Comparison of ENCODE assay signal across 9 cellular contexts in the genomic region with DNA sequence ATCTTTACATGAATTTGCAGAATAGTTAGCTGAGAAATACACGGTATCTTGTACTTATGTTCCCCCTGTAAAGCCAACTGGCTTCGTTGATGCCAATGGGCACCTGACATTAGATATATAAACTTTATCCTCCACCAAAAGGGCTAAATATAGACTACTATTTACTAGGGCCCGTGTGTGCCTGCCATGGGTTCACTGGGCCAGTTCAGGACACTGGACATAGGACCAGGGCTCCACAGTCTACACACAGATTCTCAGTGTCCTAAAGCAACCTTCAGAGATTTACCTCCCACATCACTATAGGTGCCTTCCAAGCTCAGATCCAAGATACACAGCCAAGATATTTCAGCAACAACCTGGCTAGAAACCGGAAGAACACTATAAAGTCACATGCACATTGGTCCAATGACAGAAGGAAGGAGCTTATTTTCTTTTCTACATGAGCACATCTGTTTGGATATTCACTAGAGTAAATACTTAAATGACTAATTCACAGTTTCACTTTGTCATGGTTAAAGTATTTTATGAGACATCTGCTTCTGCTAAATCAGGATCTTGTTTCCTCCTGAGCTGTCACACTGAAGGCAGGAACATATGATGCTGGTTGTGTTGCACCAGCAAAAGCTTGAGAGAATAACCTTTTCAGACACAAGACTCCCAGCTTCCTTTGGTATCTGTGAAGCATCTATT.
DNase-seq lines count a peak whose midpoint lies in the region; ATAC-seq and TF ChIP-seq lines count a peak whose summit lies in the region.
"Had no signal": no experiment of that assay in that cellular context is flagged by ENCODE, and none has a peak within 500 bp of the region (broad histone marks: within the 10 kb centered on the region; RNA-seq: fewer than 3 reads in every experiment).

No MANE protein-coding gene starts in this region.

- POLR2A ChIA-PET in MCF 10A (lab: Yijun Ruan, JAX), result interaction anchor here (0.6 to 1.6 kb wide), 7 partner anchors 12 to 102 kb away, joined by 3 to 5 read pairs (median 3); partner anchors contain the start of gene MYO5B

- H3K27me3 Mint-ChIP-seq in stimulated activated naive CD8-positive, alpha-beta T cell treated with anti-CD3 and anti-CD28 coated beads, Interleukin-15, amount 100 ng/mL, for 72 hours, result peaks cover 50% of the 10 kb centered on the region
- no peaks in the 10 kb centered on the region for H3K27me3 Mint-ChIP-seq in MCF 10A (ENCODE audit: insufficient read depth, unreplicated experiment)
- H3K27me3 Mint-ChIP-seq in type B pancreatic cell, result no peaks in the 10 kb centered on the region

- BruUV-seq in MCF 10A (replicated peaks; lab: Mats Ljungman, UMichigan), result no TSS peak

- H3K36me3 Mint-ChIP-seq in MCF 10A (ENCODE audit: insufficient read depth, unreplicated experiment) (no peaks in the 10 kb centered on the region), type B pancreatic cell (no peaks in the 10 kb centered on the region)

- H3K4me1 Mint-ChIP-seq in stimulated activated naive CD8-positive, alpha-beta T cell treated with anti-CD3 and anti-CD28 coated beads, Interleukin-15, amount 100 ng/mL, for 72 hours, result no peaks in the 10 kb centered on the region
- H3K4me1 Mint-ChIP-seq in MCF 10A (ENCODE audit: insufficient read depth, unreplicated experiment), result peaks cover 38% of the 10 kb centered on the region
- no peaks in the 10 kb centered on the region for H3K4me1 Mint-ChIP-seq in type B pancreatic cell (ENCODE audit: unreplicated experiment)

- no peak for DNase-seq in stimulated activated naive CD8-positive, alpha-beta T cell treated with anti-CD3 and anti-CD28 coated beads, Interleukin-15, amount 100 ng/mL, for 72 hours
- no peak for DNase-seq in stimulated activated naive CD8-positive, alpha-beta T cell treated with anti-CD3 and anti-CD28 coated beads, Interleukin-15, Interleukin-2, amounts not matched to agents 100 U/mL and 50 U/mL, for 24 hours
- peak; percentile 45 for DNase-seq in MCF 10A (ENCODE audit: unreplicated experiment)
- no peak for DNase-seq in type B pancreatic cell (ENCODE audit: extremely low spot score, unreplicated experiment)
- no peak for DNase-seq in activated gamma-delta T cell treated with Interleukin-2 at 50 U/mL for 16 hours
- DNase-seq in NCI-H82 treated with DMSO at 0.1 percent for 48 hours (lab: John Stamatoyannopoulos, UW; ENCODE audit: unreplicated experiment), result no peak
- DNase-seq in occipital lobe (lab: John Stamatoyannopoulos, UW), result no peak
- DNase-seq: DND-41 had no signal

- H3K4me3 Mint-ChIP-seq in stimulated activated naive CD8-positive, alpha-beta T cell treated with anti-CD3 and anti-CD28 coated beads, Interleukin-15, amount 100 ng/mL, for 72 hours, result no peak overlapping the region
- no peak overlapping the region for H3K4me3 Mint-ChIP-seq in MCF 10A (ENCODE audit: unreplicated experiment)
- no peak overlapping the region for H3K4me3 Mint-ChIP-seq in type B pancreatic cell

- CTCF ChIA-PET in MCF 10A (lab: Yijun Ruan, JAX), result interaction anchor here (0.6 to 2.3 kb wide), 7 partner anchors 11 to 590 kb away, joined by 3 to 6 read pairs (median 3); no protein-coding TSS in a partner anchor

- ATAC-seq in stimulated activated naive CD8-positive, alpha-beta T cell treated with anti-CD3 and anti-CD28 coated beads, Interleukin-15, amount 100 ng/mL, for 72 hours, result peak; percentile 33
- no peak for ATAC-seq in stimulated activated naive CD8-positive, alpha-beta T cell treated with anti-CD3 and anti-CD28 coated beads, Interleukin-15, Interleukin-2, amounts not matched to agents 100 U/mL and 50 U/mL, for 24 hours
- peak; percentile 73 for ATAC-seq in HG03103 (IDR thresholded peaks at IDR 0.05; ENCODE audit: low read depth, unreplicated experiment)

- no peaks in the 10 kb centered on the region for H3K9me3 Mint-ChIP-seq in stimulated activated naive CD8-positive, alpha-beta T cell treated with anti-CD3 and anti-CD28 coated beads, Interleukin-15, amount 100 ng/mL, for 72 hours
- peaks cover 7% of the 10 kb centered on the region for H3K9me3 Mint-ChIP-seq in MCF 10A (ENCODE audit: unreplicated experiment)
- no peaks in the 10 kb centered on the region for H3K9me3 Mint-ChIP-seq in type B pancreatic cell

- TF ChIP-seq CTCF in MCF 10A (IDR thresholded peaks at IDR 0.05; ENCODE audit: unreplicated experiment) (no peak), type B pancreatic cell (conservative IDR thresholded peaks at IDR 0.05) (no peak)

- no peak overlapping the region for H3K27ac Mint-ChIP-seq in stimulated activated naive CD8-positive, alpha-beta T cell treated with anti-CD3 and anti-CD28 coated beads, Interleukin-15, amount 100 ng/mL, for 72 hours
- peak overlapping the region; percentile 91 for H3K27ac Mint-ChIP-seq in MCF 10A (ENCODE audit: low read depth, unreplicated experiment)
- H3K27ac Mint-ChIP-seq in type B pancreatic cell, result peak overlapping the region; percentile 77

- intact Hi-C loops in MCF 10A (cut with micrococcal nuclease), result no loop called here

Comparison
In these comparisons a context has a peak if more than half of its experiments do, and no peak if none do; other contexts are left out.
1. H3K27ac Mint-ChIP-seq: peak in MCF 10A (single experiment) and type B pancreatic cell (single experiment); none in stimulated activated naive CD8-positive, alpha-beta T cell treated with anti-CD3 and anti-CD28 coated beads, Interleukin-15, amount 100 ng/mL, for 72 hours (0 of 2).